In the genomic region with DNA sequence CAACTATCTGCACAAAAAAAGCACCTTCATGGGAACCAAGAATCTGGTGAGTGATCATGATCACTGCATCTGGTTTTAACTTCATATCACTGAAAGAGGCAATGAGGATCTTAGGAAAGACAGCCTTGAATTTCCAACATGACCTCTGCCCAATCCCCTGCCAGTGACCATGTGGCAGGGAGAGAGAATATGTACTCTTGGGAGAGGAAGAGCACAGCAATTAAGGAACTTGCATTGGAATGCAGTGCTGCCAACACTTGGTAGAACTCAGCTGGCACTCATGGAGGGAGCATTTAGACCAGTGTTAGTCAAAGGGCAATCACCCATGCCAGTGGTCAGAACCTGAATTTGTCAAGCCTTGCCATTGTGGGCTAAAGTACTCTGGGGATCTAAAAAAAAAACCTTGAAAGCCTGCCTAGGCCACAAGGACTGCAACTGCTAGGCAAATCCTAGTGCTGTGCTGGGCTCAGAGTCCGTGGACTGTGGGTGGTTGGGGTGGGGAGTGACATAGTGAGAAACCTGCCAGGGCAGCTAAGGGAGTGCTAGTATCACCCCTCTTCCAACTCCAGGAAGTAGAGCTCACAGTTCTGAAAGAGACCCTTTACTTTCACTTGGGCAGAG, we compare ENCODE assay signal across 20 cellular contexts. TPM values are rescaled to one million over a fixed set of nuclear protein-coding genes. Genes with fewer than 3 reads are reported as not detected.
DNase-seq lines count a peak whose midpoint lies in the region; ATAC-seq and TF ChIP-seq lines count a peak whose summit lies in the region.
"Had no signal": no experiment of that assay in that cellular context is flagged by ENCODE, and none has a peak within 500 bp of the region (broad histone marks: within the 10 kb centered on the region; RNA-seq: fewer than 3 reads in every experiment).

No MANE protein-coding gene starts in this region.

- no peak overlapping the region; the same call in 1 of the 2 replicates for H3K4me3 Mint-ChIP-seq in WTC11
- no peak overlapping the region for H3K4me3 Mint-ChIP-seq in effector memory CD8-positive, alpha-beta T cell

- intact Hi-C loops in mucosa of descending colon (cut with DNase I, micrococcal nuclease) = no loop called here
- intact Hi-C loops in upper lobe of right lung (cut with DNase I) = no loop called here

- H3K36me3 ChIP-seq in mucosa of descending colon (ENCODE audit: low read depth) = no peaks in the 10 kb centered on the region
- H3K36me3 ChIP-seq in upper lobe of right lung = no peaks in the 10 kb centered on the region
- H3K36me3 ChIP-seq: SJCRH30 had no signal

- H3K27ac ChIP-seq in upper lobe of right lung = no peak overlapping the region
- H3K27ac ChIP-seq: A549, C4-2B, RWPE1, SJCRH30 had no signal

- no peaks in the 10 kb centered on the region for H3K9me3 ChIP-seq in mucosa of descending colon
- H3K9me3 ChIP-seq in upper lobe of right lung = no peaks in the 10 kb centered on the region
- H3K9me3 ChIP-seq: A549, SJCRH30 had no signal

- H3K4me3 ChIP-seq in mucosa of descending colon = no peak overlapping the region
- no peak overlapping the region for H3K4me3 ChIP-seq in upper lobe of right lung
- H3K4me3 ChIP-seq: A549, SJCRH30 had no signal

- peaks cover 12% of the 10 kb centered on the region for H3K36me3 Mint-ChIP-seq in WTC11
- no peaks in the 10 kb centered on the region for H3K36me3 Mint-ChIP-seq in effector memory CD8-positive, alpha-beta T cell (ENCODE audit: insufficient read depth)

- H3K27ac Mint-ChIP-seq in WTC11 = no peak overlapping the region
- no peak overlapping the region for H3K27ac Mint-ChIP-seq in effector memory CD8-positive, alpha-beta T cell

- peak; percentile 74 for ATAC-seq in GM18498 (IDR thresholded peaks at IDR 0.05; ENCODE audit: unreplicated experiment)
- peak; percentile 53 for ATAC-seq in HG02763 (IDR thresholded peaks at IDR 0.05; ENCODE audit: unreplicated experiment)
- ATAC-seq in WTC11 = peak; percentile 16; the same call in 1 of the 2 replicates
- ATAC-seq in mucosa of descending colon = peak; percentile 27
- ATAC-seq in effector memory CD8-positive, alpha-beta T cell (replicated peaks) = no peak
- ATAC-seq in GM19455 (IDR thresholded peaks at IDR 0.05; ENCODE audit: unreplicated experiment) = no peak
- ATAC-seq in upper lobe of right lung = no peak
- ATAC-seq: A549, PC-3 had no signal

- CTCF ChIA-PET in WTC11 (lab: Charles Lee) = interaction anchor here (0.9 to 1.0 kb wide), 2 partner anchors 70 to 577 kb away, joined by 3 to 4 read pairs; a partner anchor contains a TSS

- H3K27me3 Mint-ChIP-seq in WTC11 (ENCODE audit: low read depth) = peaks cover 6% of the 10 kb centered on the region
- peaks cover 41 to 51% of the 10 kb centered on the region in 2 donors for H3K27me3 Mint-ChIP-seq in effector memory CD8-positive, alpha-beta T cell

- peaks cover 16% of the 10 kb centered on the region for H3K9me3 Mint-ChIP-seq in WTC11
- H3K9me3 Mint-ChIP-seq in effector memory CD8-positive, alpha-beta T cell = no peaks in the 10 kb centered on the region

- H3K4me1 ChIP-seq in mucosa of descending colon (ENCODE audit: low read depth) (no peaks in the 10 kb centered on the region), upper lobe of right lung (no peaks in the 10 kb centered on the region)
- H3K4me1 ChIP-seq: A549, SJCRH30 had no signal

- no peaks in the 10 kb centered on the region for H3K27me3 ChIP-seq in upper lobe of right lung
- H3K27me3 ChIP-seq: SJCRH30 had no signal

- H3K4me1 Mint-ChIP-seq in WTC11 = peaks cover 7% of the 10 kb centered on the region; the same call in 1 of the 2 replicates
- no peaks in the 10 kb centered on the region for H3K4me1 Mint-ChIP-seq in effector memory CD8-positive, alpha-beta T cell (ENCODE audit: low read depth in 2 of 2)

- POLR2A ChIA-PET in WTC11 (lab: Charles Lee) = no interaction called here

- TF ChIP-seq CTCF in WTC11 (IDR thresholded peaks at IDR 0.05) (no peak), mucosa of descending colon (IDR thresholded peaks at IDR 0.05) (no peak), upper lobe of right lung (IDR thresholded peaks at IDR 0.05) (no peak)

- DNase-seq in WTC11 (ENCODE audit: low spot score) (no peak), mucosa of descending colon (no peak), Kasumi-1 (lab: John Stamatoyannopoulos, UW) (no peak), upper lobe of right lung (no peak)
- DNase-seq in effector memory CD8-positive, alpha-beta T cell = no peak
- DNase-seq: DMS 273 treated with DMSO at 0.1 percent for 48 hours, MV-4-11, NCI-H1417 treated with DMSO at 0.1 percent for 48 hours, NCI-H2029, NCI-H2171, NCI-H446 treated with DMSO at 0.1 percent for 48 hours, NCI-H748 treated with DMSO at 0.1 percent for 48 hours, PC-3, SJCRH30 had no signal

TF ChIP-seq in WTC11, 78 proteins besides CTCF, POLR2A, EP300 and RAD21:
- TF ChIP-seq, protein P1, sequence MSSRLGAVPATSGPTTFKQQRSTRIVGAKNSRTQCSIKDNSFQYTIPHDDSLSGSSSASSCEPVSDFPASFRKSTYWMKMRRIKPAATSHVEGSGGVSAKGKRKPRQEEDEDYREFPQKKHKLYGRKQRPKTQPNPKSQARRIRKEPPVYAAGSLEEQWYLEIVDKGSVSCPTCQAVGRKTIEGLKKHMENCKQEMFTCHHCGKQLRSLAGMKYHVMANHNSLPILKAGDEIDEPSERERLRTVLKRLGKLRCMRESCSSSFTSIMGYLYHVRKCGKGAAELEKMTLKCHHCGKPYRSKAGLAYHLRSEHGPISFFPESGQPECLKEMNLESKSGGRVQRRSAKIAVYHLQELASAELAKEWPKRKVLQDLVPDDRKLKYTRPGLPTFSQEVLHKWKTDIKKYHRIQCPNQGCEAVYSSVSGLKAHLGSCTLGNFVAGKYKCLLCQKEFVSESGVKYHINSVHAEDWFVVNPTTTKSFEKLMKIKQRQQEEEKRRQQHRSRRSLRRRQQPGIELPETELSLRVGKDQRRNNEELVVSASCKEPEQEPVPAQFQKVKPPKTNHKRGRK (CRISPR knock-in tag; IDR thresholded peaks at IDR 0.05; ENCODE audit: borderline replicate concordance) = no peak
- TF ChIP-seq ZNF219 (CRISPR knock-in tag; IDR thresholded peaks at IDR 0.05; ENCODE audit: borderline replicate concordance) = no peak
- no peak for TF ChIP-seq NR1H2 (CRISPR knock-in tag; IDR thresholded peaks at IDR 0.05)
- TF ChIP-seq SMAD3 (CRISPR knock-in tag; IDR thresholded peaks at IDR 0.05; ENCODE audit: borderline replicate concordance) = no peak
- TF ChIP-seq, protein P2, sequence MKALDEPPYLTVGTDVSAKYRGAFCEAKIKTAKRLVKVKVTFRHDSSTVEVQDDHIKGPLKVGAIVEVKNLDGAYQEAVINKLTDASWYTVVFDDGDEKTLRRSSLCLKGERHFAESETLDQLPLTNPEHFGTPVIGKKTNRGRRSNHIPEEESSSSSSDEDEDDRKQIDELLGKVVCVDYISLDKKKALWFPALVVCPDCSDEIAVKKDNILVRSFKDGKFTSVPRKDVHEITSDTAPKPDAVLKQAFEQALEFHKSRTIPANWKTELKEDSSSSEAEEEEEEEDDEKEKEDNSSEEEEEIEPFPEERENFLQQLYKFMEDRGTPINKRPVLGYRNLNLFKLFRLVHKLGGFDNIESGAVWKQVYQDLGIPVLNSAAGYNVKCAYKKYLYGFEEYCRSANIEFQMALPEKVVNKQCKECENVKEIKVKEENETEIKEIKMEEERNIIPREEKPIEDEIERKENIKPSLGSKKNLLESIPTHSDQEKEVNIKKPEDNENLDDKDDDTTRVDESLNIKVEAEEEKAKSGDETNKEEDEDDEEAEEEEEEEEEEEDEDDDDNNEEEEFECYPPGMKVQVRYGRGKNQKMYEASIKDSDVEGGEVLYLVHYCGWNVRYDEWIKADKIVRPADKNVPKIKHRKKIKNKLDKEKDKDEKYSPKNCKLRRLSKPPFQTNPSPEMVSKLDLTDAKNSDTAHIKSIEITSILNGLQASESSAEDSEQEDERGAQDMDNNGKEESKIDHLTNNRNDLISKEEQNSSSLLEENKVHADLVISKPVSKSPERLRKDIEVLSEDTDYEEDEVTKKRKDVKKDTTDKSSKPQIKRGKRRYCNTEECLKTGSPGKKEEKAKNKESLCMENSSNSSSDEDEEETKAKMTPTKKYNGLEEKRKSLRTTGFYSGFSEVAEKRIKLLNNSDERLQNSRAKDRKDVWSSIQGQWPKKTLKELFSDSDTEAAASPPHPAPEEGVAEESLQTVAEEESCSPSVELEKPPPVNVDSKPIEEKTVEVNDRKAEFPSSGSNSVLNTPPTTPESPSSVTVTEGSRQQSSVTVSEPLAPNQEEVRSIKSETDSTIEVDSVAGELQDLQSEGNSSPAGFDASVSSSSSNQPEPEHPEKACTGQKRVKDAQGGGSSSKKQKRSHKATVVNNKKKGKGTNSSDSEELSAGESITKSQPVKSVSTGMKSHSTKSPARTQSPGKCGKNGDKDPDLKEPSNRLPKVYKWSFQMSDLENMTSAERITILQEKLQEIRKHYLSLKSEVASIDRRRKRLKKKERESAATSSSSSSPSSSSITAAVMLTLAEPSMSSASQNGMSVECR (CRISPR knock-in tag; IDR thresholded peaks at IDR 0.05; ENCODE audit: borderline replicate concordance) = no peak
- TF ChIP-seq ZNF416 (CRISPR knock-in tag; IDR thresholded peaks at IDR 0.05) = no peak
- no peak for TF ChIP-seq ESRRA (CRISPR knock-in tag; IDR thresholded peaks at IDR 0.05; ENCODE audit: borderline replicate concordance)
- no peak for TF ChIP-seq OVOL2 (CRISPR knock-in tag; IDR thresholded peaks at IDR 0.05; ENCODE audit: borderline replicate concordance)
- TF ChIP-seq JAZF1 (CRISPR knock-in tag; IDR thresholded peaks at IDR 0.05) = no peak

RNA-seq across cellular contexts. Expression of a gene that starts 23.1 kb away (rescaled TPM):
- total RNA-seq in WTC11 (2021) (5.0 to 6.1 TPM (median 5.7 TPM) in 3 replicates), mucosa of descending colon (1 to 10 TPM; 9.4 to 9.9 (median 9.8) TPM), upper lobe of right lung (9.8 TPM)

RNA-seq across cellular contexts. Expression of a gene that starts 23.2 kb away (rescaled TPM):
- 15.0 to 16.3 TPM (median 15.3 TPM) in 3 replicates for total RNA-seq in WTC11 (2021)
- 10 to 100 TPM; 16.5 to 26.0 (median 22.2) TPM for total RNA-seq in mucosa of descending colon
- 28.4 TPM for total RNA-seq in upper lobe of right lung

Comparison
In these comparisons a context has a peak if more than half of its experiments do, and no peak if none do; other contexts are left out.
1. ATAC-seq: peak in GM18498 (single experiment), HG02763 (single experiment), WTC11 (single experiment) and mucosa of descending colon (single experiment); none in effector memory CD8-positive, alpha-beta T cell (single experiment), GM19455 (single experiment) and upper lobe of right lung (single experiment).